Comparison of ENCODE assay signal across 9 cellular contexts in genomic region chr5:138654281-138654867, GRCh38.
DNase-seq lines count a peak whose midpoint lies in the region; ATAC-seq and TF ChIP-seq lines count a peak whose summit lies in the region.
"Had no signal": no experiment of that assay in that cellular context is flagged by ENCODE, and none has a peak within 500 bp of the region (broad histone marks: within the 10 kb centered on the region; RNA-seq: fewer than 3 reads in every experiment).

No MANE protein-coding gene starts in this region.

- ATAC-seq in GM18868 (IDR thresholded peaks at IDR 0.05; ENCODE audit: unreplicated experiment) (peak; percentile 71), HG03103 (IDR thresholded peaks at IDR 0.05; ENCODE audit: low read depth, unreplicated experiment) (peak; percentile 62)

- intact Hi-C loops in adrenal gland (cut with DNase I) = no loop called here
- intact Hi-C loops in spleen (cut with DNase I; ENCODE audit: low total_unique reads) = no loop called here

- TF ChIP-seq CTCF in adrenal gland (IDR thresholded peaks at IDR 0.05) = no peak
- TF ChIP-seq CTCF in spleen (IDR thresholded peaks at IDR 0.05 in 8 of 11, conservative IDR thresholded peaks at IDR 0.05 in 3 of 11) = no peak

- WGBS in adrenal gland, 4 donors = 59 to 72% (median 70%) methylated on average over 8 of the region's 8 CpGs
- 19 to 42% (median 22%) methylated on average over 8 of the region's 8 CpGs for WGBS in spleen, 5 donors

- peak; percentile 49 for DNase-seq in UCSD-AML1 (lab: John Stamatoyannopoulos, UW; ENCODE audit: unreplicated experiment)
- DNase-seq in caudate nucleus (lab: John Stamatoyannopoulos, UW) = peak in 12 of 61 donors; percentile 9 to 52 (median 30)
- peak; percentile 72 to 78 for DNase-seq in stimulated activated CD4-positive, alpha-beta T cell treated with anti-CD3 and anti-CD28 coated beads, Interleukin-2, amount 100 ng/mL, for 24 hours
- no peak for DNase-seq in adrenal gland
- no peak for DNase-seq in ureter (ENCODE audit: low spot score)
- no peak for DNase-seq in spleen

- H3K9me3 ChIP-seq in adrenal gland (replicated peaks in 1 of 3) = no peaks in the 10 kb centered on the region
- H3K9me3 ChIP-seq in spleen = no peaks in the 10 kb centered on the region

- no peaks in the 10 kb centered on the region for H3K27me3 ChIP-seq in adrenal gland
- peaks cover 0 to 100% (median 8%) of the 10 kb centered on the region in 7 donors for H3K27me3 ChIP-seq in spleen (replicated peaks in 1 of 7)

- TF ChIP-seq POLR2A in adrenal gland (IDR thresholded peaks at IDR 0.05) (no peak), spleen (IDR thresholded peaks at IDR 0.05) (no peak)

- peaks cover 5% of the 10 kb centered on the region in 2 donors for H3K4me1 ChIP-seq in adrenal gland (replicated peaks in 1 of 2)
- peaks cover 13 to 48% (median 39%) of the 10 kb centered on the region in 6 donors for H3K4me1 ChIP-seq in spleen

- H3K36me3 ChIP-seq in adrenal gland (replicated peaks in 1 of 2) = no peaks in the 10 kb centered on the region
- no peaks in the 10 kb centered on the region for H3K36me3 ChIP-seq in spleen

- peak overlapping the region; percentile 60 for H3K27ac ChIP-seq in caudate nucleus (ENCODE audit: low read depth, low read length)
- no peak overlapping the region for H3K27ac ChIP-seq in adrenal gland
- no peak overlapping the region for H3K27ac ChIP-seq in spleen
- H3K27ac ChIP-seq: skin epidermis had no signal

- H3K4me3 ChIP-seq in adrenal gland (no peak overlapping the region), spleen (no peak overlapping the region)
- H3K4me3 ChIP-seq: skin epidermis had no signal

Comparison
In these comparisons a context has a peak if more than half of its experiments do, and no peak if none do; other contexts are left out.
1. DNase-seq: peak in UCSD-AML1 (single experiment) and stimulated activated CD4-positive, alpha-beta T cell treated with anti-CD3 and anti-CD28 coated beads, Interleukin-2, amount 100 ng/mL, for 24 hours (2 of 2); none in adrenal gland (0 of 7), ureter (single experiment) and spleen (single experiment).